ENCODE assay signal across 19 cellular contexts in genomic region chr16:4570086-4570485, GRCh38. TPM values are rescaled to one million over a fixed set of nuclear protein-coding genes. Genes with fewer than 3 reads are reported as not detected.
DNase-seq lines count a peak whose midpoint lies in the region; ATAC-seq and TF ChIP-seq lines count a peak whose summit lies in the region.
"Had no signal": no experiment of that assay in that cellular context is flagged by ENCODE, and none has a peak within 500 bp of the region (broad histone marks: within the 10 kb centered on the region; RNA-seq: fewer than 3 reads in every experiment).

No MANE protein-coding gene starts in this region.

- H2AFZ ChIP-seq in OCI-LY3 (ENCODE audit: low read depth, low read length) (no peak overlapping the region), neural progenitor cell (replicated peaks) (peak overlapping the region; percentile 73)

- H3K27me3 ChIP-seq in OCI-LY3 (ENCODE audit: low read depth, low read length) (no peaks in the 10 kb centered on the region), neural progenitor cell (no peaks in the 10 kb centered on the region)
- H3K27me3 ChIP-seq: BLaER1 treated with 17β-estradiol and CSF1 and Interleukin-3, amounts not matched to agents 10 nM and 100 nM had no signal

- DNase-seq in activated CD8-positive, alpha-beta memory T cell treated with anti-CD3 and anti-CD28 coated beads, Interleukin-2, amount 10 ng/mL, durations not matched to agents 7 days and 5 days, result no peak
- DNase-seq in activated CD8-positive, alpha-beta memory T cell treated with anti-CD3 and anti-CD28 coated beads, Interleukin-2, amount 50 U/mL, for 4 hours, result no peak
- DNase-seq in neural progenitor cell (ENCODE audit: low spot score), result no peak
- no peak for DNase-seq in AML-193 (lab: John Stamatoyannopoulos, UW)
- DNase-seq: CD8-positive, alpha-beta memory T cell; DMS79 treated with DMSO at 0.1 percent for 48 hours; KG1; NCI-H1092; NCI-H2081; NCI-H774 had no signal

- no peaks in the 10 kb centered on the region for H3K79me2 ChIP-seq in OCI-LY3 (ENCODE audit: low read length)
- no peaks in the 10 kb centered on the region for H3K79me2 ChIP-seq in neural progenitor cell (ENCODE audit: low read depth)

- no peaks in the 10 kb centered on the region for H3K27me3 Mint-ChIP-seq in activated CD8-positive, alpha-beta memory T cell treated with anti-CD3 and anti-CD28 coated beads, Interleukin-2, amount 10 ng/mL, durations not matched to agents 7 days and 5 days
- no peaks in the 10 kb centered on the region for H3K27me3 Mint-ChIP-seq in neural progenitor cell (ENCODE audit: insufficient read depth, low read depth)

- no peaks in the 10 kb centered on the region for H3K9me3 Mint-ChIP-seq in activated CD8-positive, alpha-beta memory T cell treated with anti-CD3 and anti-CD28 coated beads, Interleukin-2, amount 10 ng/mL, durations not matched to agents 7 days and 5 days (ENCODE audit: low read depth)
- no peaks in the 10 kb centered on the region for H3K9me3 Mint-ChIP-seq in neural progenitor cell
- H3K9me3 Mint-ChIP-seq: CD8-positive, alpha-beta memory T cell had no signal

- H3K4me2 ChIP-seq in OCI-LY3 (ENCODE audit: low read length) (peak overlapping the region; percentile 32; the same call in 1 of the 2 replicates), neural progenitor cell (no peak overlapping the region)
- H3K4me2 ChIP-seq: BLaER1 treated with 17β-estradiol and CSF1 and Interleukin-3, amounts not matched to agents 10 nM and 100 nM had no signal

- CTCF ChIA-PET in activated CD8-positive, alpha-beta memory T cell treated with anti-CD3 and anti-CD28 coated beads, Interleukin-2, amount 10 ng/mL, durations not matched to agents 7 days and 5 days (lab: Charles Lee), result interaction anchor here (0.7 to 1.6 kb wide), 3 partner anchors 15 to 310 kb away, joined by 3 to 4 read pairs (median 3); no protein-coding TSS in a partner anchor

- H3K27ac Mint-ChIP-seq in activated CD8-positive, alpha-beta memory T cell treated with anti-CD3 and anti-CD28 coated beads, Interleukin-2, amount 10 ng/mL, durations not matched to agents 7 days and 5 days, result peak overlapping the region; percentile 28
- peak overlapping the region; percentile 50 for H3K27ac Mint-ChIP-seq in neural progenitor cell
- H3K27ac Mint-ChIP-seq: CD8-positive, alpha-beta memory T cell had no signal

- H3K9me3 ChIP-seq in OCI-LY3 (ENCODE audit: insufficient read depth, low read length) (no peaks in the 10 kb centered on the region), neural progenitor cell (ENCODE audit: low read depth) (no peaks in the 10 kb centered on the region)
- H3K9me3 ChIP-seq: BLaER1 treated with 17β-estradiol and CSF1 and Interleukin-3, amounts not matched to agents 10 nM and 100 nM had no signal

- no peak for TF ChIP-seq CTCF in OCI-LY3 (IDR thresholded peaks at IDR 0.05; ENCODE audit: low read depth, low read length)
- no peak for TF ChIP-seq CTCF in neural progenitor cell (IDR thresholded peaks at IDR 0.05)

- peaks cover 17% of the 10 kb centered on the region for H3F3A ChIP-seq in neural progenitor cell (ENCODE audit: low read depth)

- H3K36me3 ChIP-seq in OCI-LY3 (replicated peaks; ENCODE audit: low read depth, low read length), result no peaks in the 10 kb centered on the region
- no peaks in the 10 kb centered on the region for H3K36me3 ChIP-seq in neural progenitor cell
- H3K36me3 ChIP-seq: BLaER1 treated with 17β-estradiol and CSF1 and Interleukin-3, amounts not matched to agents 10 nM and 100 nM had no signal

- no peak overlapping the region for H3K9ac ChIP-seq in OCI-LY3 (ENCODE audit: low read length)
- no peak overlapping the region for H3K9ac ChIP-seq in neural progenitor cell
- H3K9ac ChIP-seq: BLaER1 treated with 17β-estradiol and CSF1 and Interleukin-3, amounts not matched to agents 10 nM and 100 nM had no signal

- H3K4me1 Mint-ChIP-seq in activated CD8-positive, alpha-beta memory T cell treated with anti-CD3 and anti-CD28 coated beads, Interleukin-2, amount 10 ng/mL, durations not matched to agents 7 days and 5 days, result peaks cover 26% of the 10 kb centered on the region
- peaks cover 17% of the 10 kb centered on the region for H3K4me1 Mint-ChIP-seq in neural progenitor cell

- H3K4me1 ChIP-seq in OCI-LY3 (ENCODE audit: low read length) (no peaks in the 10 kb centered on the region), neural progenitor cell (peaks cover 7% of the 10 kb centered on the region)

- H3K4me3 Mint-ChIP-seq in activated CD8-positive, alpha-beta memory T cell treated with anti-CD3 and anti-CD28 coated beads, Interleukin-2, amount 10 ng/mL, durations not matched to agents 7 days and 5 days, result no peak overlapping the region
- H3K4me3 Mint-ChIP-seq in neural progenitor cell, result no peak overlapping the region
- H3K4me3 Mint-ChIP-seq: CD8-positive, alpha-beta memory T cell had no signal

- no peak overlapping the region for H3K27ac ChIP-seq in OCI-LY3 (ENCODE audit: low read length)
- no peak overlapping the region for H3K27ac ChIP-seq in neural progenitor cell
- H3K27ac ChIP-seq: 22Rv1; BLaER1 treated with 17β-estradiol and CSF1 and Interleukin-3, amounts not matched to agents 10 nM and 100 nM; HL-60 had no signal

- H3K4me3 ChIP-seq in OCI-LY3 (ENCODE audit: low read length), result peak overlapping the region; percentile 10
- no peak overlapping the region for H3K4me3 ChIP-seq in neural progenitor cell
- H3K4me3 ChIP-seq: BLaER1 treated with 17β-estradiol and CSF1 and Interleukin-3, amounts not matched to agents 10 nM and 100 nM had no signal

- H3K36me3 Mint-ChIP-seq in activated CD8-positive, alpha-beta memory T cell treated with anti-CD3 and anti-CD28 coated beads, Interleukin-2, amount 10 ng/mL, durations not matched to agents 7 days and 5 days, result no peaks in the 10 kb centered on the region
- no peaks in the 10 kb centered on the region for H3K36me3 Mint-ChIP-seq in neural progenitor cell
- H3K36me3 Mint-ChIP-seq: CD8-positive, alpha-beta memory T cell had no signal

- ATAC-seq in activated CD8-positive, alpha-beta memory T cell treated with anti-CD3 and anti-CD28 coated beads, Interleukin-2, amount 10 ng/mL, durations not matched to agents 7 days and 5 days, result no peak
- ATAC-seq in GM18870 (IDR thresholded peaks at IDR 0.05; ENCODE audit: unreplicated experiment), result no peak
- ATAC-seq: HCT116, Panc1 had no signal

- H4K20me1 ChIP-seq in OCI-LY3 (ENCODE audit: insufficient read depth, low read length) (no peaks in the 10 kb centered on the region), neural progenitor cell (ENCODE audit: low read depth) (no peaks in the 10 kb centered on the region)
- H4K20me1 ChIP-seq: BLaER1 treated with 17β-estradiol and CSF1 and Interleukin-3, amounts not matched to agents 10 nM and 100 nM had no signal

RNA-seq across cellular contexts. Expression of gene C16orf96, which starts 13.9 kb away (rescaled TPM):
- under 1 TPM in 1 of 2 experiments, not detected in 1; 0.14 TPM for total RNA-seq in activated CD8-positive, alpha-beta memory T cell treated with anti-CD3 and anti-CD28 coated beads, Interleukin-2, amount 10 ng/mL, durations not matched to agents 7 days and 5 days
- total RNA-seq in neural progenitor cell (ENCODE audit: low replicate concordance), result 0.11 and 0.99 TPM in 2 replicates
- total RNA-seq: NCI-H460, SK-MEL-5 had no signal

RNA-seq across cellular contexts. Expression of gene CDIP1, which starts 31.5 kb away (rescaled TPM):
- total RNA-seq in activated CD8-positive, alpha-beta memory T cell treated with anti-CD3 and anti-CD28 coated beads, Interleukin-2, amount 10 ng/mL, durations not matched to agents 7 days and 5 days, result 10 to 100 TPM; 45.2 to 57.3 TPM
- 13.1 and 32.6 TPM in 2 replicates for total RNA-seq in neural progenitor cell (ENCODE audit: low replicate concordance)

RNA-seq across cellular contexts. Expression of gene UBALD1, which starts 44.6 kb away (rescaled TPM):
- 10 to 100 TPM; 20.2 to 27.7 TPM for total RNA-seq in activated CD8-positive, alpha-beta memory T cell treated with anti-CD3 and anti-CD28 coated beads, Interleukin-2, amount 10 ng/mL, durations not matched to agents 7 days and 5 days
- 0.97 and 11.9 TPM in 2 replicates for total RNA-seq in neural progenitor cell (ENCODE audit: low replicate concordance)

RNA-seq across cellular contexts. Expression of gene MGRN1, which starts 54.5 kb away (rescaled TPM):
- total RNA-seq in activated CD8-positive, alpha-beta memory T cell treated with anti-CD3 and anti-CD28 coated beads, Interleukin-2, amount 10 ng/mL, durations not matched to agents 7 days and 5 days, result 10 to 100 TPM; 76.9 to 92.1 TPM
- 17.5 and 22.4 TPM in 2 replicates for total RNA-seq in neural progenitor cell (ENCODE audit: low replicate concordance)
